In genomic region chr13:114113961-114114360, GRCh38 we compare ENCODE assay signal across 17 cellular contexts. TPM values are rescaled to one million over a fixed set of nuclear protein-coding genes. Genes with fewer than 3 reads are reported as not detected.
DNase-seq lines count a peak whose midpoint lies in the region; ATAC-seq, FAIRE-seq and TF ChIP-seq lines count a peak whose summit lies in the region.
"Had no signal": no experiment of that assay in that cellular context is flagged by ENCODE, and none has a peak within 500 bp of the region (broad histone marks: within the 10 kb centered on the region; RNA-seq: fewer than 3 reads in every experiment).

No MANE protein-coding gene starts in this region.

- no peaks in the 10 kb centered on the region for H3K9me1 ChIP-seq in endothelial cell of umbilical vein (replicated peaks; ENCODE audit: control insufficient read depth, extremely low read depth, insufficient read depth, low read length)

- TF ChIP-seq POLR2A in endothelial cell of umbilical vein (IDR thresholded peaks at IDR 0.05; ENCODE audit: low read depth, low read length), result no peak

- H4K20me1 ChIP-seq in endothelial cell of umbilical vein (replicated peaks; ENCODE audit: control insufficient read depth, extremely low read depth, insufficient read depth, low read length), result no peaks in the 10 kb centered on the region

- H3K4me3 Mint-ChIP-seq in activated CD8-positive, alpha-beta T cell treated with anti-CD3 and anti-CD28 coated beads, Interleukin-2, amount 10 ng/mL, durations not matched to agents 7 days and 5 days, result no peak overlapping the region
- H3K4me3 Mint-ChIP-seq in stimulated activated effector memory CD8-positive, alpha-beta T cell treated with anti-CD3 and anti-CD28 coated beads, Interleukin-12 subunit alpha, Interleukin-12 subunit beta, amount 100 ng/mL, for 72 hours, result peak overlapping the region; percentile 40
- H3K4me3 Mint-ChIP-seq: H9 had no signal

- H3K9ac ChIP-seq in endothelial cell of umbilical vein (replicated peaks; ENCODE audit: extremely low read depth, insufficient read depth, low read length), result no peak overlapping the region
- H3K9ac ChIP-seq: SK-N-SH had no signal

- H3K36me3 ChIP-seq in endothelial cell of umbilical vein (ENCODE audit: control insufficient read depth in 2 of 2, extremely low read depth in 1 of 2, insufficient read depth in 2 of 2, low read length in 2 of 2), result peaks cover 0 to under 1% of the 10 kb centered on the region in 2 experiments
- H3K36me3 ChIP-seq: pancreas had no signal

- POLR2A ChIA-PET in activated CD8-positive, alpha-beta T cell treated with anti-CD3 and anti-CD28 coated beads, Interleukin-2, amount 10 ng/mL, durations not matched to agents 7 days and 5 days (lab: Charles Lee), result no interaction called here
- POLR2A ChIA-PET in endothelial cell of umbilical vein (lab: Charles Lee), result no interaction called here

- intact Hi-C loops in endothelial cell of umbilical vein (cut with micrococcal nuclease), result loop anchor here (2.0 kb wide), 1 partner anchor 17 kb away; no protein-coding TSS in a partner anchor

- H3K4me1 ChIP-seq in endothelial cell of umbilical vein (ENCODE audit: control insufficient read depth, extremely low read depth, insufficient read depth, low read length), result peaks cover 46% of the 10 kb centered on the region

- no TSS peak for BruUV-seq in endothelial cell of umbilical vein (replicated peaks; lab: Mats Ljungman, UMichigan)

- peak overlapping the region; percentile 27 for H3K27ac Mint-ChIP-seq in activated CD8-positive, alpha-beta T cell treated with anti-CD3 and anti-CD28 coated beads, Interleukin-2, amount 10 ng/mL, durations not matched to agents 7 days and 5 days
- peak overlapping the region; percentile 60 for H3K27ac Mint-ChIP-seq in stimulated activated effector memory CD8-positive, alpha-beta T cell treated with anti-CD3 and anti-CD28 coated beads, Interleukin-12 subunit alpha, Interleukin-12 subunit beta, amount 100 ng/mL, for 72 hours
- H3K27ac Mint-ChIP-seq: H9 had no signal

- no peaks in the 10 kb centered on the region for H3K9me3 Mint-ChIP-seq in activated CD8-positive, alpha-beta T cell treated with anti-CD3 and anti-CD28 coated beads, Interleukin-2, amount 10 ng/mL, durations not matched to agents 7 days and 5 days (ENCODE audit: insufficient read depth)
- H3K9me3 Mint-ChIP-seq in stimulated activated effector memory CD8-positive, alpha-beta T cell treated with anti-CD3 and anti-CD28 coated beads, Interleukin-12 subunit alpha, Interleukin-12 subunit beta, amount 100 ng/mL, for 72 hours, result no peaks in the 10 kb centered on the region

- H3K27me3 Mint-ChIP-seq in activated CD8-positive, alpha-beta T cell treated with anti-CD3 and anti-CD28 coated beads, Interleukin-2, amount 10 ng/mL, durations not matched to agents 7 days and 5 days (ENCODE audit: low read depth), result no peaks in the 10 kb centered on the region

- peaks cover 25% of the 10 kb centered on the region for H3K36me3 Mint-ChIP-seq in activated CD8-positive, alpha-beta T cell treated with anti-CD3 and anti-CD28 coated beads, Interleukin-2, amount 10 ng/mL, durations not matched to agents 7 days and 5 days (ENCODE audit: low read depth)
- peaks cover 36% of the 10 kb centered on the region for H3K36me3 Mint-ChIP-seq in stimulated activated effector memory CD8-positive, alpha-beta T cell treated with anti-CD3 and anti-CD28 coated beads, Interleukin-12 subunit alpha, Interleukin-12 subunit beta, amount 100 ng/mL, for 72 hours

- FAIRE-seq in endothelial cell of umbilical vein (lab: Jason Lieb, UNC), result no peak
- FAIRE-seq: D721Med, pancreas had no signal

- H3K27ac ChIP-seq in endothelial cell of umbilical vein (ENCODE audit: insufficient read depth, low read depth, low read length), result peak overlapping the region; percentile 37
- H3K27ac ChIP-seq: HL-60, pancreas had no signal

- peak; percentile 15 for DNase-seq in activated T-cell treated with anti-CD3 and anti-CD28 coated beads, Interleukin-2, amount 50 U/mL, for 1 hour
- DNase-seq in activated T-cell treated with anti-CD3 and anti-CD28 coated beads for 4 hours, result no peak
- DNase-seq in activated CD8-positive, alpha-beta T cell treated with anti-CD3 and anti-CD28 coated beads, Interleukin-2, amount 10 ng/mL, durations not matched to agents 7 days and 5 days, result no peak
- no peak for DNase-seq in endothelial cell of umbilical vein (ENCODE audit: low read depth, low spot score)
- no peak for DNase-seq in stimulated activated effector memory CD8-positive, alpha-beta T cell treated with anti-CD3 and anti-CD28 coated beads, Interleukin-12 subunit alpha, Interleukin-12 subunit beta, amount 100 ng/mL, for 72 hours (ENCODE audit: low spot score in 2 of 2)
- DNase-seq in HUDEP-2 (lab: John Stamatoyannopoulos, UW; ENCODE audit: unreplicated experiment in 76 of 76), result no peak
- DNase-seq: cortex of kidney; H9; NCI-H2107; NK-92 treated with Interleukin-12 subunit alpha and Interleukin-12 subunit beta, amount 100 ng/mL, for 24 hours; SK-N-SH had no signal

- no peak for TF ChIP-seq CTCF in endothelial cell of umbilical vein (IDR thresholded peaks at IDR 0.05; ENCODE audit: extremely low read depth in 1 of 2, insufficient read depth in 1 of 2, low read depth in 1 of 2, low read length in 2 of 2)

- H3K4me3 ChIP-seq in endothelial cell of umbilical vein (replicated peaks in 1 of 3; ENCODE audit: insufficient read depth in 1 of 3, low read depth in 1 of 3, low read length in 3 of 3), result no peak overlapping the region
- H3K4me3 ChIP-seq: pancreas, tibial nerve had no signal

- dilution Hi-C loops in endothelial cell of umbilical vein (cut with MboI; ENCODE audit: extremely low pct_ligation_motif_present, low sequenced_read_pairs), result loop anchor here (10.0 kb wide), 1 partner anchor 59 kb away; no protein-coding TSS in a partner anchor

- no peaks in the 10 kb centered on the region for H3K27me3 ChIP-seq in endothelial cell of umbilical vein (ENCODE audit: control insufficient read depth in 2 of 2, insufficient read depth in 2 of 2, low read length in 2 of 2)
- H3K27me3 ChIP-seq: pancreas, tibial nerve had no signal

- no peak overlapping the region for H2AFZ ChIP-seq in endothelial cell of umbilical vein (ENCODE audit: low read depth, low read length)

- H3K4me2 ChIP-seq in endothelial cell of umbilical vein (ENCODE audit: insufficient read depth, low read length), result no peak overlapping the region

- H3K79me2 ChIP-seq in endothelial cell of umbilical vein (ENCODE audit: control insufficient read depth, insufficient read depth, low read length), result peaks cover 82% of the 10 kb centered on the region

- H3K4me1 Mint-ChIP-seq in activated CD8-positive, alpha-beta T cell treated with anti-CD3 and anti-CD28 coated beads, Interleukin-2, amount 10 ng/mL, durations not matched to agents 7 days and 5 days (ENCODE audit: low read depth), result peaks cover 64% of the 10 kb centered on the region
- H3K4me1 Mint-ChIP-seq in stimulated activated effector memory CD8-positive, alpha-beta T cell treated with anti-CD3 and anti-CD28 coated beads, Interleukin-12 subunit alpha, Interleukin-12 subunit beta, amount 100 ng/mL, for 72 hours, result peaks cover 76% of the 10 kb centered on the region

- CTCF ChIA-PET in activated CD8-positive, alpha-beta T cell treated with anti-CD3 and anti-CD28 coated beads, Interleukin-2, amount 10 ng/mL, durations not matched to agents 7 days and 5 days (lab: Charles Lee), result interaction anchor here (1.3 kb wide), 1 partner anchor 12 kb away, joined by 3 read pairs; no protein-coding TSS in a partner anchor
- CTCF ChIA-PET in endothelial cell of umbilical vein (lab: Charles Lee), result interaction anchor here (1.1 to 1.5 kb wide), 3 partner anchors 14 to 112 kb away, joined by 3 to 4 read pairs (median 3); no protein-coding TSS in a partner anchor

- no peaks in the 10 kb centered on the region for H3K9me3 ChIP-seq in endothelial cell of umbilical vein (replicated peaks; ENCODE audit: control insufficient read depth, insufficient read depth, low read length)
- H3K9me3 ChIP-seq: pancreas, SK-N-SH, tibial nerve had no signal

- no peak for ATAC-seq in activated CD8-positive, alpha-beta T cell treated with anti-CD3 and anti-CD28 coated beads, Interleukin-2, amount 10 ng/mL, durations not matched to agents 7 days and 5 days
- ATAC-seq in stimulated activated effector memory CD8-positive, alpha-beta T cell treated with anti-CD3 and anti-CD28 coated beads, Interleukin-12 subunit alpha, Interleukin-12 subunit beta, amount 100 ng/mL, for 72 hours, result no peak
- ATAC-seq in GM19455 (IDR thresholded peaks at IDR 0.05; ENCODE audit: unreplicated experiment), result no peak
- ATAC-seq in HG02884 (IDR thresholded peaks at IDR 0.05; ENCODE audit: unreplicated experiment), result no peak
- ATAC-seq: pancreas had no signal

TF ChIP-seq in endothelial cell of umbilical vein, 7 proteins besides CTCF, POLR2A, EP300 and RAD21:
- TF ChIP-seq JUN (IDR thresholded peaks at IDR 0.05; ENCODE audit: borderline replicate concordance, insufficient read depth, insufficient read length, low read depth) (no peak), MAX (IDR thresholded peaks at IDR 0.05; ENCODE audit: insufficient read depth, insufficient read length) (no peak), POLR2AphosphoS5 (IDR thresholded peaks at IDR 0.05; ENCODE audit: insufficient read depth, low read depth, low read length) (no peak), GATA2 (IDR thresholded peaks at IDR 0.05; ENCODE audit: insufficient read depth, insufficient read length, low read depth, low read length) (no peak), FOS (IDR thresholded peaks at IDR 0.05; ENCODE audit: borderline replicate concordance, insufficient read depth, low read length) (no peak), MYC (IDR thresholded peaks at IDR 0.05; ENCODE audit: low read depth, low read length) (no peak), EZH2 (IDR thresholded peaks at IDR 0.05; ENCODE audit: borderline replicate concordance, low read depth, low read length, severe bottlenecking) (no peak)

RNA-seq across cellular contexts. Expression of gene RASA3, which starts 18.5 kb away (rescaled TPM):
- 10 to 100 TPM; 36.9 to 39.3 TPM for total RNA-seq in activated CD8-positive, alpha-beta T cell treated with anti-CD3 and anti-CD28 coated beads, Interleukin-2, amount 10 ng/mL, durations not matched to agents 7 days and 5 days
- 51.2 and 53.8 TPM in 2 replicates for total RNA-seq in endothelial cell of umbilical vein
- 22.5 and 26.5 TPM in 2 replicates for polyA plus RNA-seq in endothelial cell of umbilical vein
- 35.6 and 36.3 TPM in 2 replicates for polyA plus RNA-seq in endothelial cell of umbilical vein (2011; cell fraction: cytosol; rRNA removed)
- polyA plus RNA-seq in endothelial cell of umbilical vein (2011; cell fraction: nucleus; rRNA removed), result 51.2 and 56.7 TPM in 2 replicates
- 41.1 and 42.8 TPM in 2 replicates for polyA plus RNA-seq in endothelial cell of umbilical vein (2012)
- 34.5 and 39.0 TPM in 2 replicates for polyA minus RNA-seq in endothelial cell of umbilical vein
- polyA minus RNA-seq in endothelial cell of umbilical vein (2011; cell fraction: cytosol; rRNA and poly(A)+ RNA removed), result 5.5 TPM
- polyA minus RNA-seq in endothelial cell of umbilical vein (2011; cell fraction: nucleus; rRNA and poly(A)+ RNA removed), result 20.8 and 28.6 TPM in 2 replicates
